9 cellular contexts compared by ENCODE assay signal in the genomic region with DNA sequence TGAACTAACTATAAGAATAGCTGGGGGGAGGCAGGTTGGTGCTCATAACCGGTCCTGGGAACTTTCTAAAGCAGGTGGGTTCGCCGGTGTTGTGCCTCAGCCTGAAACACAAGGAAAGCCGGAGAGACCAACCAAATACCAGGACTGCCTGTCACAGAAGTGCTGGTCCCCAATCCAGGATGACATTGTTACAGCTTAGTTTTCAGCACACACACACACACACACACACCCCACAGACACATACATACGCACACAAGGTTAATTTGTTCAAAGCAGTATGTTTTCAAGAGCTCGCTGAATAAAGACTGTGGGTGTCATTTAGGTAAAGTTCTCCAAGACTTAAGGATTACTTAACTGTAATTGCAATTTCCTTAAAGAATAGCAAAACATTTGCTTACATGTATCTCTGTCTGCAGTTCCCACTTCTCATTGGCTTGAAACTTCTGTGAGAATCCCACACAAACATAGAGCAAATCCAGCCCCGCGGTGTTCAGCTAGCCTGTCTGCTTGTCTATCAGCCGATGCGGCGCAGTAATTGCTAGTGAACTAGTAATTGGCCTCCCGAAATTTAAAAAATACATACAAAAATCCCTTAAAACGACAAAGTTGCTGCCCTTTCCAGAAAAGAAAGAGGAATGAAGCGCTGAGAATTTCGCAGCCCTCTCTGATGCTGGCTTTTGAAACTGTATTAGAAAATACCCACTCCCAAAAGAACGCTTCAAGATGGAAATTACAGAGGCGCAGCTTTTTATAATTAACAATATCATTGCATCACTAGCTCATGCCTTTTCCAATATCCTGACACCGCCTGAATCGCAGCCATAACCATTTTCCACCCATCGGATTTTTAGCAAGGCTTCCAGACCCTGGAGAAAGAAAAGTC. TPM values are rescaled to one million over a fixed set of nuclear protein-coding genes. Genes with fewer than 3 reads are reported as not detected.
DNase-seq lines count a peak whose midpoint lies in the region; ATAC-seq and TF ChIP-seq lines count a peak whose summit lies in the region.
"Had no signal": no experiment of that assay in that cellular context is flagged by ENCODE, and none has a peak within 500 bp of the region (broad histone marks: within the 10 kb centered on the region; RNA-seq: fewer than 3 reads in every experiment).

No MANE protein-coding gene starts in this region.

- peak overlapping the region; percentile 41 to 45 for H3K4me3 ChIP-seq in body of pancreas
- H3K4me3 ChIP-seq in kidney epithelial cell (ENCODE audit: low read depth, low read length): peak overlapping the region; percentile 51
- H3K4me3 ChIP-seq in suprapubic skin: peak overlapping the region; percentile 62

- ATAC-seq in body of pancreas: peak; percentile 25

- no peaks in the 10 kb centered on the region for H3K36me3 ChIP-seq in body of pancreas (replicated peaks in 1 of 2; ENCODE audit: insufficient read depth in 1 of 2, low read depth in 2 of 2)
- no peaks in the 10 kb centered on the region for H3K36me3 ChIP-seq in kidney epithelial cell (ENCODE audit: control insufficient read depth, insufficient read depth, low read length)
- H3K36me3 ChIP-seq in suprapubic skin: no peaks in the 10 kb centered on the region

- intact Hi-C loops in body of pancreas (cut with DNase I): no loop called here

- H3K27ac ChIP-seq in body of pancreas (peak overlapping the region in 3 of 4 donors; percentile 38 to 66 (median 57)), suprapubic skin (peak overlapping the region; percentile 89)
- H3K27ac ChIP-seq: C4-2B had no signal

- no peak for TF ChIP-seq EP300 in suprapubic skin (IDR thresholded peaks at IDR 0.05)

- H3K4me1 ChIP-seq in body of pancreas: peaks cover 5% of the 10 kb centered on the region
- peaks cover 15% of the 10 kb centered on the region for H3K4me1 ChIP-seq in suprapubic skin

- WGBS in body of pancreas, 2 donors: 21 to 27% methylated on average over 20 of the region's 20 CpGs
- WGBS in suprapubic skin: 37% methylated on average over 20 of the region's 20 CpGs

- H3K9me3 ChIP-seq in body of pancreas (no peaks in the 10 kb centered on the region), suprapubic skin (no peaks in the 10 kb centered on the region)

- no peak for TF ChIP-seq CTCF in body of pancreas (IDR thresholded peaks at IDR 0.05)
- TF ChIP-seq CTCF in kidney epithelial cell (IDR thresholded peaks at IDR 0.05; ENCODE audit: insufficient read depth, low read length, poor library complexity, severe bottlenecking): no peak
- TF ChIP-seq CTCF in suprapubic skin (IDR thresholded peaks at IDR 0.05): no peak

- peak; percentile 47 for DNase-seq in NCI-H748 (lab: John Stamatoyannopoulos, UW; ENCODE audit: unreplicated experiment)
- no peak for DNase-seq in NCI-H748 treated with DMSO at 0.1 percent for 48 hours (lab: John Stamatoyannopoulos, UW)
- DNase-seq in body of pancreas: no peak
- no peak for DNase-seq in kidney epithelial cell (ENCODE audit: low read depth)
- no peak for DNase-seq in suprapubic skin (ENCODE audit: low spot score in 2 of 2)
- DNase-seq in NCI-H345 treated with DMSO at 0.1 percent for 48 hours (lab: John Stamatoyannopoulos, UW; ENCODE audit: unreplicated experiment): no peak
- DNase-seq in NOMO-1 treated with dmso at 0.1 percent for 144 hours (lab: John Stamatoyannopoulos, UW; ENCODE audit: unreplicated experiment): no peak
- no peak for DNase-seq in T-helper 9 cell

- TF ChIP-seq POLR2A in body of pancreas (IDR thresholded peaks at IDR 0.05): no peak
- no peak for TF ChIP-seq POLR2A in suprapubic skin (IDR thresholded peaks at IDR 0.05)

- H3K27me3 ChIP-seq in body of pancreas (no peaks in the 10 kb centered on the region), kidney epithelial cell (ENCODE audit: control insufficient read depth, insufficient read depth, low read length) (peaks cover 3% of the 10 kb centered on the region), suprapubic skin (peaks cover 11% of the 10 kb centered on the region)

RNA-seq across cellular contexts. Expression of gene FBLN5, which starts 0.9 kb away (rescaled TPM):
- 100 to 1,000 TPM in 1 of 2 donors, 10 to 100 TPM in 1; 52.1 to 129 TPM for total RNA-seq in body of pancreas
- total RNA-seq in kidney epithelial cell: 4.8 and 6.0 TPM in 2 replicates
- total RNA-seq in suprapubic skin: 10 to 100 TPM; 20.3 to 44.3 (median 37.2) TPM
